8 cellular contexts compared by ENCODE assay signal in genomic region chr14:68283378-68284123, GRCh38.
DNase-seq lines count a peak whose midpoint lies in the region; ATAC-seq and TF ChIP-seq lines count a peak whose summit lies in the region.

No MANE protein-coding gene starts in this region.

- peak; percentile 48 for ATAC-seq in GM19395 (IDR thresholded peaks at IDR 0.05; ENCODE audit: unreplicated experiment)
- ATAC-seq in HG03521 (IDR thresholded peaks at IDR 0.05; ENCODE audit: unreplicated experiment), result peak; percentile 44
- peak; percentile 70 for ATAC-seq in naive B cell (ENCODE audit: low read depth in 2 of 2)
- ATAC-seq in aorta (ENCODE audit: low FRiP score), result peak; percentile 53

- H3K4me1 ChIP-seq in aorta (ENCODE audit: control insufficient read depth in 1 of 2, insufficient read depth in 2 of 2, low read length in 2 of 2), result no peaks in the 10 kb centered on the region
- H3K4me1 ChIP-seq in BE2C, result no peaks in the 10 kb centered on the region

- H3K36me3 Mint-ChIP-seq in naive B cell, result no peaks in the 10 kb centered on the region

- TF ChIP-seq CTCF in BE2C (IDR thresholded peaks at IDR 0.05; ENCODE audit: low read depth, low read length), result no peak

- peaks cover 78 to 94% (median 92%) of the 10 kb centered on the region in 3 donors for H3K4me1 Mint-ChIP-seq in naive B cell

- no peak overlapping the region for H3K27ac ChIP-seq in aorta (ENCODE audit: low read depth in 1 of 2, low read length in 2 of 2)

- peak overlapping the region; percentile 98 to 99 (median 99) for H3K27ac Mint-ChIP-seq in naive B cell

- H3K9me3 ChIP-seq in aorta (ENCODE audit: control insufficient read depth, low read length), result no peaks in the 10 kb centered on the region
- no peaks in the 10 kb centered on the region for H3K9me3 ChIP-seq in BE2C

- H3K27me3 Mint-ChIP-seq in naive B cell, result no peaks in the 10 kb centered on the region

- intact Hi-C loops in aorta (cut with DNase I), result no loop called here

- peak; percentile 17 for DNase-seq in activated T-helper 9 cell treated with anti-CD3 and anti-CD28 coated beads, Interleukin-2, amount 50 U/mL, for 16 hours (ENCODE audit: low read depth)
- DNase-seq in naive B cell (peak; percentile 78), aorta (peak in 1 of 2 donors; percentile 72), cerebellar nuclear complex (lab: John Stamatoyannopoulos, UW) (no peak), BE2C (no peak), GM19238 (ENCODE audit: insufficient read length, low spot score) (no peak)

- H3K36me3 ChIP-seq in aorta (ENCODE audit: control insufficient read depth in 1 of 2, insufficient read depth in 2 of 2, low read length in 1 of 2) (no peaks in the 10 kb centered on the region), BE2C (no peaks in the 10 kb centered on the region)

- H3K9me3 Mint-ChIP-seq in naive B cell, result peaks cover 0 to 1% (median 0%) of the 10 kb centered on the region in 7 donors

- peak overlapping the region; percentile 36 to 94 (median 71) for H3K4me3 Mint-ChIP-seq in naive B cell

- WGBS in aorta, 2 donors, result 92 to 93% methylated on average over 11 of the region's 11 CpGs

- H3K4me3 ChIP-seq in aorta (ENCODE audit: low read length in 2 of 2) (no peak overlapping the region), BE2C (ENCODE audit: low read depth, low read length) (no peak overlapping the region)

- H3K27me3 ChIP-seq in aorta (ENCODE audit: control insufficient read depth in 1 of 2, insufficient read depth in 2 of 2, low read length in 1 of 2) (no peaks in the 10 kb centered on the region), BE2C (no peaks in the 10 kb centered on the region)

Comparison
In these comparisons a context has a peak if more than half of its experiments do, and no peak if none do; other contexts are left out.
1. DNase-seq: peak in activated T-helper 9 cell treated with anti-CD3 and anti-CD28 coated beads, Interleukin-2, amount 50 U/mL, for 16 hours (single experiment) and naive B cell (single experiment); none in cerebellar nuclear complex (0 of 2), BE2C (single experiment) and GM19238 (single experiment).
2. Peak in every context shown above with its lines, with median percentiles within 50 percentile points of each other: ATAC-seq.